ENCODE assay signal across 24 cellular contexts in genomic region chr5:166961938-166962337, GRCh38. TPM values are rescaled to one million over a fixed set of nuclear protein-coding genes. Genes with fewer than 3 reads are reported as not detected.
A peak's percentile ranks its signal among the peaks of the same experiment; 100 is the strongest.
DNase-seq lines count a peak whose midpoint lies in the region; TF ChIP-seq lines count a peak whose summit lies in the region.
"Had no signal": no experiment of that assay in that cellular context is flagged by ENCODE, and none has a peak within 500 bp of the region (broad histone marks: within the 10 kb centered on the region; RNA-seq: fewer than 3 reads in every experiment).

No MANE protein-coding gene starts in this region.

- no peak overlapping the region for H2AFZ ChIP-seq in hepatocyte
- no peak overlapping the region for H2AFZ ChIP-seq in smooth muscle cell (ENCODE audit: low read depth)

- in situ Hi-C loops in GM13977 (cut with MboI; ENCODE audit: low pct_unique_long_range_greater_than_20kb, low sequenced_read_pairs, unreplicated experiment): no loop called here

- H3K27me3 ChIP-seq in endodermal cell (ENCODE audit: control insufficient read depth, insufficient read depth, low read length, poor library complexity, severe bottlenecking): no peaks in the 10 kb centered on the region
- no peaks in the 10 kb centered on the region for H3K27me3 ChIP-seq in hepatocyte
- H3K27me3 ChIP-seq in smooth muscle cell (ENCODE audit: low read depth): no peaks in the 10 kb centered on the region
- H3K27me3 ChIP-seq in MG63: no peaks in the 10 kb centered on the region

- TF ChIP-seq CTCF in endodermal cell (conservative IDR thresholded peaks at IDR 0.05): no peak
- TF ChIP-seq CTCF in hepatocyte (IDR thresholded peaks at IDR 0.05; ENCODE audit: poor library complexity): no peak
- no peak for TF ChIP-seq CTCF in smooth muscle cell (IDR thresholded peaks at IDR 0.05; ENCODE audit: borderline replicate concordance, insufficient read depth, poor library complexity, severe bottlenecking)
- TF ChIP-seq CTCF in GM13977 (IDR thresholded peaks at IDR 0.05; ENCODE audit: extremely low read depth, insufficient read depth, missing control alignments): no peak

- no peaks in the 10 kb centered on the region for H3K36me3 ChIP-seq in endodermal cell (ENCODE audit: control insufficient read depth, insufficient read depth, low read length)
- H3K36me3 ChIP-seq in hepatocyte (replicated peaks; ENCODE audit: insufficient read depth, low read depth): no peaks in the 10 kb centered on the region
- H3K36me3 ChIP-seq in smooth muscle cell (ENCODE audit: low read depth): no peaks in the 10 kb centered on the region
- H3K36me3 ChIP-seq in MG63: no peaks in the 10 kb centered on the region

- H4K20me1 ChIP-seq in hepatocyte (ENCODE audit: insufficient read depth, poor library complexity, severe bottlenecking) (no peaks in the 10 kb centered on the region), smooth muscle cell (ENCODE audit: low read depth) (no peaks in the 10 kb centered on the region)

- H3K4me3 Mint-ChIP-seq in endodermal cell: peak overlapping the region; percentile 3
- H3K4me3 Mint-ChIP-seq: CD4-positive, alpha-beta memory T cell had no signal

- H3K36me3 Mint-ChIP-seq in endodermal cell (ENCODE audit: low read depth): no peaks in the 10 kb centered on the region
- H3K36me3 Mint-ChIP-seq: CD4-positive, alpha-beta memory T cell; IgD-negative memory B cell had no signal

- peak; percentile 37 for DNase-seq in OCI-M1 (lab: John Stamatoyannopoulos, UW)
- no peak for DNase-seq in endodermal cell
- DNase-seq in hepatocyte (ENCODE audit: low spot score): no peak
- no peak for DNase-seq in smooth muscle cell (lab: John Stamatoyannopoulos, UW; ENCODE audit: unreplicated experiment)
- DNase-seq in MG63: no peak
- no peak for DNase-seq in RPMI8226
- DNase-seq in GM13977 (ENCODE audit: low spot score): no peak
- no peak for DNase-seq in NCI-H1092 (lab: John Stamatoyannopoulos, UW)
- DNase-seq: C1 segment of cervical spinal cord; CD4-positive, alpha-beta memory T cell; COR-L47; GOT3; HCEC 1CT; NCI-H1048; NCI-H1417 treated with DMSO at 0.1 percent for 48 hours; NCI-H1694 treated with DMSO at 0.1 percent for 48 hours; NCI-H2081; NCI-H345; NCI-H510A treated with DMSO at 0.1 percent for 48 hours; PC-3; SHP77 had no signal

- H3F3A ChIP-seq in smooth muscle cell (ENCODE audit: low read depth): no peaks in the 10 kb centered on the region

- no peaks in the 10 kb centered on the region for H3K27me3 Mint-ChIP-seq in endodermal cell (ENCODE audit: insufficient read depth)
- H3K27me3 Mint-ChIP-seq: CD4-positive, alpha-beta memory T cell; IgD-negative memory B cell had no signal

- H3K9me3 ChIP-seq in endodermal cell (ENCODE audit: control insufficient read depth, low read length): no peaks in the 10 kb centered on the region
- H3K9me3 ChIP-seq in hepatocyte (ENCODE audit: low read depth): no peaks in the 10 kb centered on the region
- no peaks in the 10 kb centered on the region for H3K9me3 ChIP-seq in smooth muscle cell (replicated peaks; ENCODE audit: low read depth)
- H3K9me3 ChIP-seq in MG63: peaks cover 6% of the 10 kb centered on the region; the same call in 1 of the 2 replicates

- H3K4me1 Mint-ChIP-seq in endodermal cell: peaks cover 25% of the 10 kb centered on the region
- H3K4me1 Mint-ChIP-seq: CD4-positive, alpha-beta memory T cell; IgD-negative memory B cell had no signal

- H3K79me2 ChIP-seq in hepatocyte: no peaks in the 10 kb centered on the region
- H3K79me2 ChIP-seq in smooth muscle cell (ENCODE audit: low read depth): no peaks in the 10 kb centered on the region

- 50 to 81% methylated on average over 1 to 3 of the region's 4 CpGs for WGBS in endodermal cell (ENCODE audit: insufficient coverage in 1 of 2, insufficient read length in 1 of 2), 2 experiments
- 41% methylated on average over 4 of the region's 4 CpGs for WGBS in hepatocyte (ENCODE audit: low lambda C conversion rate, missing lambda C conversion rate)
- WGBS in smooth muscle cell (ENCODE audit: low lambda C conversion rate): 45% methylated on average over 4 of the region's 4 CpGs

- H3K27ac ChIP-seq in endodermal cell (ENCODE audit: low read depth, low read length) (no peak overlapping the region), hepatocyte (no peak overlapping the region), smooth muscle cell (ENCODE audit: low read depth) (no peak overlapping the region)
- H3K27ac ChIP-seq: HL-60, KMS-11 had no signal

- H3K9ac ChIP-seq in endodermal cell (ENCODE audit: extremely low read depth, low read length, poor library complexity, severe bottlenecking) (no peak overlapping the region), smooth muscle cell (ENCODE audit: low read depth) (no peak overlapping the region)
- H3K9ac ChIP-seq: KMS-11 had no signal

- H3K4me1 ChIP-seq in endodermal cell (ENCODE audit: control insufficient read depth, insufficient read depth, low read length) (peaks cover 10% of the 10 kb centered on the region), hepatocyte (ENCODE audit: insufficient read depth) (no peaks in the 10 kb centered on the region), smooth muscle cell (ENCODE audit: low read depth) (no peaks in the 10 kb centered on the region)

- H3K4me3 ChIP-seq in endodermal cell (ENCODE audit: low read length): peak overlapping the region; percentile 7
- H3K4me3 ChIP-seq in hepatocyte: no peak overlapping the region
- H3K4me3 ChIP-seq in smooth muscle cell: no peak overlapping the region
- no peak overlapping the region for H3K4me3 ChIP-seq in MG63

- peaks cover 6% of the 10 kb centered on the region for H3K9me3 Mint-ChIP-seq in endodermal cell

- H3K4me2 ChIP-seq in hepatocyte (peak overlapping the region; percentile 48), smooth muscle cell (peak overlapping the region; percentile 57)
- H3K4me2 ChIP-seq: KMS-11 had no signal

- no peak overlapping the region for H3K27ac Mint-ChIP-seq in endodermal cell
- H3K27ac Mint-ChIP-seq: CD4-positive, alpha-beta memory T cell had no signal

- H3K9me2 ChIP-seq in hepatocyte (replicated peaks; ENCODE audit: insufficient read depth): no peaks in the 10 kb centered on the region

RNA-seq across cellular contexts. Expression of gene TENM2, which starts 16.9 kb away (rescaled TPM):
- total RNA-seq in endodermal cell (1 to 10 TPM; 1.4 to 4.3 TPM), hepatocyte (0.92 and 1.6 TPM in 2 replicates), smooth muscle cell (1.7 and 3.8 TPM in 2 replicates)
- 13.6 TPM for polyA plus RNA-seq in endodermal cell (2013, experiment 1 of 2)
- polyA plus RNA-seq in endodermal cell (2013, experiment 2 of 2): 11.1 TPM
- polyA plus RNA-seq in hepatocyte (0.96 and 0.98 TPM in 2 replicates), smooth muscle cell (1.3 and 2.3 TPM in 2 replicates)
- 3.8 and 6.0 TPM in 2 replicates for total RNA-seq in MG63 (2014; rRNA removed; shearing (Covaris generic); ENCODE audit: low replicate concordance)
- total RNA-seq: CD4-positive, alpha-beta memory T cell had no signal
- polyA plus RNA-seq: CD4-positive, alpha-beta memory T cell; IgD-negative memory B cell had no signal
